16 cellular contexts compared by ENCODE assay signal in the genomic region with DNA sequence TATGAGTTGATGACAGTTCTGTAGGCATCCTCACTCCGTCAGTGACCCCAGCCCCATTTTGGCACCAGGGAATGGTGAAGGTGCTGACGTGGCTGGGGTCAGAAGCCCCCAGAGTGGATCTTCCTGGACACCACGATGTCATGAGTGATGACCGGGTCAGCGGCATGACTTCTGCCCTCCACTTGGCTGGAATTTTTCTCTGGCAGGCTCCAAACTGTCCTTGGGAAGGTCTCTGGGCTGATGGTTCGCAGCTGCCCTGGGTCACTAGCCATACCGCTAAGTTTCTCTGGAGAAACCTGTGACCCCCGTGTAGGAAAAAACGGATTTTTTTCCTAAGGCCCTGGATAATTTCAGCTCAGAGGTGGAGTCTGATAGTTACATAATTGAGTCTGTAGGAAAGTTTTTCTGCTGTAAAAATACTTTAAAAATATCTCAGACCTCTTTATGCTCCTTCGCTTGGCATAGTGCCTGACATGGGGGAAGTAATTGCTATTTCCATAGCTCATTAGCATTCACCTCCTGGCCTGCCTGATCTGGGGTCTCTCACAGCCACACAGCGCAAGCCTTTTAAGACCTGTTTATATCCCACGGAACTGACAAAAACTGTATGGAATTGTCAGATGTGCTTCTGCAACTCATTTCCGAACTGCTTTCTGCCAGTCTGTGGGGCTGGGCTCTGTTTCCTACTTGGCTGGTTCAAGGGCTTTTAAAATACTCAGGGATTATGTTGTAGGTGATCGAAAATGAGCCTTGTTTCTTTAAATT.
DNase-seq lines count a peak whose midpoint lies in the region; ATAC-seq and TF ChIP-seq lines count a peak whose summit lies in the region.
"Had no signal": no experiment of that assay in that cellular context is flagged by ENCODE, and none has a peak within 500 bp of the region (broad histone marks: within the 10 kb centered on the region; RNA-seq: fewer than 3 reads in every experiment).

No MANE protein-coding gene starts in this region.

- CTCF ChIA-PET in MCF 10A (lab: Yijun Ruan, JAX) = no interaction called here

- intact Hi-C loops in breast epithelium (cut with DNase I; ENCODE audit: low total_unique reads) (loop anchor here (10.0 kb wide), 1 partner anchor 142 kb away; no protein-coding TSS in a partner anchor), MCF 10A (cut with micrococcal nuclease) (no loop called here), gastrocnemius medialis (cut with DNase I; ENCODE audit: low total_unique reads) (no loop called here), aorta (cut with DNase I) (loop anchor here in 1 of 2 donors (5.0 kb wide), 1 partner anchor 134 kb away; no protein-coding TSS in a partner anchor)

- no peaks in the 10 kb centered on the region for H3K36me3 Mint-ChIP-seq in MCF 10A (ENCODE audit: insufficient read depth, unreplicated experiment)

- POLR2A ChIA-PET in MCF 10A (lab: Yijun Ruan, JAX) = no interaction called here

- H3K4me1 Mint-ChIP-seq in MCF 10A (ENCODE audit: insufficient read depth, unreplicated experiment) = peaks cover 16% of the 10 kb centered on the region

- H3K9me3 ChIP-seq in breast epithelium = no peaks in the 10 kb centered on the region
- no peaks in the 10 kb centered on the region for H3K9me3 ChIP-seq in gastrocnemius medialis
- H3K9me3 ChIP-seq in aorta (ENCODE audit: control insufficient read depth, low read length) = no peaks in the 10 kb centered on the region

- no peak for TF ChIP-seq CTCF in breast epithelium (IDR thresholded peaks at IDR 0.05)
- TF ChIP-seq CTCF in MCF 10A (IDR thresholded peaks at IDR 0.05; ENCODE audit: unreplicated experiment) = no peak
- no peak for TF ChIP-seq CTCF in gastrocnemius medialis (IDR thresholded peaks at IDR 0.05 in 4 of 5, conservative IDR thresholded peaks at IDR 0.05 in 1 of 5)

- TF ChIP-seq POLR2A in breast epithelium (IDR thresholded peaks at IDR 0.05) (no peak), gastrocnemius medialis (IDR thresholded peaks at IDR 0.05) (no peak)

- peaks cover 0 to 5% of the 10 kb centered on the region in 2 donors for H3K4me1 ChIP-seq in breast epithelium
- peaks cover 58 to 82% of the 10 kb centered on the region in 2 donors for H3K4me1 ChIP-seq in gastrocnemius medialis
- H3K4me1 ChIP-seq in aorta (ENCODE audit: control insufficient read depth in 1 of 2, insufficient read depth in 2 of 2, low read length in 2 of 2) = no peaks in the 10 kb centered on the region

- H3K27ac Mint-ChIP-seq in MCF 10A (ENCODE audit: low read depth, unreplicated experiment) = no peak overlapping the region

- WGBS in aorta, 2 donors = 27 to 36% methylated on average over 14 of the region's 14 CpGs

- no peak overlapping the region for H3K4me3 Mint-ChIP-seq in MCF 10A (ENCODE audit: unreplicated experiment)

- no peaks in the 10 kb centered on the region for H3K27me3 Mint-ChIP-seq in MCF 10A (ENCODE audit: insufficient read depth, unreplicated experiment)

- H3K27me3 ChIP-seq in breast epithelium = no peaks in the 10 kb centered on the region
- H3K27me3 ChIP-seq in gastrocnemius medialis = no peaks in the 10 kb centered on the region
- no peaks in the 10 kb centered on the region for H3K27me3 ChIP-seq in aorta (ENCODE audit: control insufficient read depth in 1 of 2, insufficient read depth in 2 of 2, low read length in 1 of 2)

- no peak for DNase-seq in breast epithelium (ENCODE audit: low spot score in 2 of 2)
- no peak for DNase-seq in MCF 10A (ENCODE audit: unreplicated experiment)
- DNase-seq in left lobe of liver (ENCODE audit: low spot score) = peak; percentile 44
- no peak for DNase-seq in gastrocnemius medialis
- no peak for DNase-seq in aorta
- no peak for DNase-seq in cortex of kidney (lab: John Stamatoyannopoulos, UW)
- no peak for DNase-seq in NCI-H2171 (lab: John Stamatoyannopoulos, UW)
- DNase-seq in DMS53 treated with DMSO at 0.1 percent for 48 hours (lab: John Stamatoyannopoulos, UW; ENCODE audit: unreplicated experiment) = no peak
- DNase-seq: activated naive CD4-positive, alpha-beta T cell treated with anti-CD3 and anti-CD28 coated beads, Interleukin-2, amount 50 U/mL, for 16 hours; activated T-cell treated with anti-CD3 and anti-CD28 coated beads, Interleukin-2, amount 50 U/mL, for 1 hour; DMS53; NCI-H1417; NCI-H446 treated with DMSO at 0.1 percent for 48 hours; SIG-M5; stimulated activated CD4-positive, alpha-beta T cell treated with anti-CD3 and anti-CD28 coated beads, Interleukin-15, amount 100 ng/mL, for 24 hours had no signal

- BruUV-seq in MCF 10A (replicated peaks; lab: Mats Ljungman, UMichigan) = no TSS peak

- ATAC-seq in left lobe of liver = peak; percentile 42
- ATAC-seq in gastrocnemius medialis = no peak
- ATAC-seq in aorta (ENCODE audit: low FRiP score) = no peak

- H3K4me3 ChIP-seq in breast epithelium (no peak overlapping the region), gastrocnemius medialis (no peak overlapping the region), aorta (ENCODE audit: low read length in 2 of 2) (no peak overlapping the region)

- in situ Hi-C loops in gastrocnemius medialis (cut with MboI; ENCODE audit: low sequenced_read_pairs in 4 of 4) = no loop called here

- H3K36me3 ChIP-seq in breast epithelium (no peaks in the 10 kb centered on the region), gastrocnemius medialis (no peaks in the 10 kb centered on the region), aorta (ENCODE audit: control insufficient read depth in 1 of 2, insufficient read depth in 2 of 2, low read length in 1 of 2) (no peaks in the 10 kb centered on the region)

- H3K9me3 Mint-ChIP-seq in MCF 10A (ENCODE audit: unreplicated experiment) = no peaks in the 10 kb centered on the region

- peak overlapping the region; percentile 68 to 89 for H3K27ac ChIP-seq in breast epithelium
- peak overlapping the region; percentile 11 to 80 (median 56) for H3K27ac ChIP-seq in gastrocnemius medialis
- H3K27ac ChIP-seq in aorta (ENCODE audit: low read depth in 1 of 2, low read length in 2 of 2) = peak overlapping the region; percentile 11 to 32
- H3K27ac ChIP-seq: C4-2B had no signal

Comparison
In these comparisons a context has a peak if more than half of its experiments do, and no peak if none do; other contexts are left out.
1. H3K27ac ChIP-seq: peak in every context shown above with its lines; median percentile 78 in breast epithelium; 56 in gastrocnemius medialis; 22 in aorta.